Comparison of ENCODE assay signal across 8 cellular contexts in the genomic region with DNA sequence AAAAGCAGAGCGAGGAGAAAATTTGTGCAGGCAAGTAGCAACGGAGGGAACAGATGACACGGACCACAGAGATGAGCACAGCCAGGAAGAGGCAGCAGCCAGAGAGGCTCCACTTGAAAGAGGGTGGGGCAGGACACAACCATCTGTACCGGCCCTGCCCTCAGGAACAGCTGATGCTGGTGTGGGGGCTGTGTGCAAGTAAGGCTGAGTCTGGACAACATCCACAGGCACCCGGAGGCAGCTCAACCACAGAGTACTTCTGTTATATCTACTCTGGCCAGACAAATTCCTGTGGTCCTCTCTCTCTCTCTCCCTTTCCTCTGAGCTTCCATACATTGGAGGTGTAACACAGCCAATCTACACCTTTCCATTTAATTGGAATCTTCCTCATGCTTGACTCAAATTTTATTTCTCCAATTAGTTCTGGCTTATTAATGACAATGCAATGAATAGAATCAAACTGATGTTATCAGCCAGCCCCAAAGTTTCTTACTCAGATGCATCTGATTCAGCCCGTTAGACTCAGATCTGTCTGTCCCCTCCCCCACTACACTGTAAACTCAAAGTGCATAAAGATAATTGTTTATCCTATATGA. TPM values are rescaled to one million over a fixed set of nuclear protein-coding genes. Genes with fewer than 3 reads are reported as not detected.
DNase-seq lines count a peak whose midpoint lies in the region; ATAC-seq, FAIRE-seq and TF ChIP-seq lines count a peak whose summit lies in the region.

No MANE protein-coding gene starts in this region.

- no peaks in the 10 kb centered on the region for H3K4me1 ChIP-seq in HepG2 (ENCODE audit: insufficient read depth, low read length)

- TF ChIP-seq POLR2A in HepG2 (IDR thresholded peaks at IDR 0.05; ENCODE audit: insufficient read depth in 1 of 2, low read depth in 2 of 2, low read length in 2 of 2): no peak

- no peaks in the 10 kb centered on the region for H3K9me3 ChIP-seq in HepG2 (ENCODE audit: low read length)

- no peaks in the 10 kb centered on the region for H3K27me3 ChIP-seq in HepG2 (ENCODE audit: control insufficient read depth in 1 of 2, insufficient read depth in 2 of 2, low read length in 2 of 2)

- H3K36me3 ChIP-seq in HepG2 (replicated peaks in 1 of 2; ENCODE audit: control insufficient read depth in 1 of 2, insufficient read depth in 2 of 2, low read length in 2 of 2): 0 out of 5 replicates have a peak, but pooled peaks cover 0 to 3% of the 10 kb centered on the region in 2 experiments

- POLR2A ChIA-PET in HepG2 (lab: Yijun Ruan, JAX): no interaction called here

- DNase-seq in AG08396 (ENCODE audit: low spot score) (peak; percentile 92), NCI-H1694 treated with DMSO at 0.1 percent for 48 hours (lab: John Stamatoyannopoulos, UW) (peak; percentile 71), cerebellum (ENCODE audit: low spot score) (peak; percentile 38), HepG2 (ENCODE audit: low spot score) (no peak), GM10266 (ENCODE audit: extremely low spot score) (no peak)

- no peak overlapping the region for H3K27ac ChIP-seq in HepG2 (ENCODE audit: extremely low read length, insufficient read depth, low read length)

- no peak for TF ChIP-seq EP300 in HepG2 (IDR thresholded peaks at IDR 0.05; ENCODE audit: low read depth in 2 of 2, low read length in 2 of 2)
- no peak for TF ChIP-seq EP300 in HepG2 (CRISPR knock-in tag; IDR thresholded peaks at IDR 0.05; ENCODE audit: borderline replicate concordance)

- CTCF ChIA-PET in HepG2 (lab: Yijun Ruan, JAX; ENCODE audit: low intra/inter-chr PET ratio, low total read pairs): no interaction called here

- TF ChIP-seq RAD21 in HepG2 (CRISPR knock-in tag; IDR thresholded peaks at IDR 0.05): no peak

- H4K20me1 ChIP-seq in HepG2 (ENCODE audit: insufficient read depth, low read length): no peaks in the 10 kb centered on the region

- peaks cover 23% of the 10 kb centered on the region for H3K79me2 ChIP-seq in HepG2 (ENCODE audit: insufficient read depth, low read length)

- in situ Hi-C loops in HepG2 (cut with HindIII; ENCODE audit: extremely low pct_ligation_motif_present, low pct_unique_long_range_greater_than_20kb): no loop called here

- ATAC-seq in HepG2: peak; percentile 35; the same call in 2 of the 3 replicates
- no peak for ATAC-seq in GM18511 (IDR thresholded peaks at IDR 0.05; ENCODE audit: unreplicated experiment)
- ATAC-seq in GM18907 (IDR thresholded peaks at IDR 0.05; ENCODE audit: unreplicated experiment): no peak
- ATAC-seq in HG03095 (IDR thresholded peaks at IDR 0.05; ENCODE audit: unreplicated experiment): no peak

- no peak overlapping the region for H3K4me2 ChIP-seq in HepG2 (ENCODE audit: low read depth, low read length)

- TF ChIP-seq CTCF in HepG2 (CRISPR knock-in tag; IDR thresholded peaks at IDR 0.05) (no peak), GM10266 (IDR thresholded peaks at IDR 0.05; ENCODE audit: control insufficient read depth, insufficient read depth, low read depth, missing control alignments) (no peak)

- intact Hi-C loops in HepG2 (cut with micrococcal nuclease; ENCODE audit: unreplicated experiment): no loop called here

- no peak overlapping the region for H2AFZ ChIP-seq in HepG2 (ENCODE audit: low read length)

- FAIRE-seq in HepG2 (lab: Jason Lieb, UNC): no peak

- BruUV-seq in HepG2 (replicated peaks; lab: Mats Ljungman, UMichigan): no TSS peak

- no peak overlapping the region for H3K4me3 ChIP-seq in HepG2 (replicated peaks in 1 of 3; ENCODE audit: insufficient read depth in 1 of 3, low read depth in 2 of 3, low read length in 3 of 3)

- no peak overlapping the region for H3K9ac ChIP-seq in HepG2 (ENCODE audit: insufficient read depth, low read depth, low read length)

- WGBS in HepG2 (ENCODE audit: low lambda C conversion rate): 92% methylated on average over 6 of the region's 6 CpGs

TF ChIP-seq in HepG2, 621 proteins besides CTCF, POLR2A, EP300 and RAD21:
- TF ChIP-seq RXRB (CRISPR knock-in tag; IDR thresholded peaks at IDR 0.05; ENCODE audit: borderline replicate concordance) (no peak), CBX1 (IDR thresholded peaks at IDR 0.05; ENCODE audit: low read depth) (no peak), SIN3A (IDR thresholded peaks at IDR 0.05; ENCODE audit: borderline replicate concordance, low read depth, low read length) (no peak), RFX5 (IDR thresholded peaks at IDR 0.05; ENCODE audit: low read depth, low read length) (no peak), ZNF160 (CRISPR knock-in tag; IDR thresholded peaks at IDR 0.05) (no peak), RFX1 (IDR thresholded peaks at IDR 0.05) (no peak), JUN (CRISPR knock-in tag; IDR thresholded peaks at IDR 0.05) (no peak), CHD2 (IDR thresholded peaks at IDR 0.05; ENCODE audit: low read depth, low read length) (no peak)
- TF ChIP-seq, protein P1, sequence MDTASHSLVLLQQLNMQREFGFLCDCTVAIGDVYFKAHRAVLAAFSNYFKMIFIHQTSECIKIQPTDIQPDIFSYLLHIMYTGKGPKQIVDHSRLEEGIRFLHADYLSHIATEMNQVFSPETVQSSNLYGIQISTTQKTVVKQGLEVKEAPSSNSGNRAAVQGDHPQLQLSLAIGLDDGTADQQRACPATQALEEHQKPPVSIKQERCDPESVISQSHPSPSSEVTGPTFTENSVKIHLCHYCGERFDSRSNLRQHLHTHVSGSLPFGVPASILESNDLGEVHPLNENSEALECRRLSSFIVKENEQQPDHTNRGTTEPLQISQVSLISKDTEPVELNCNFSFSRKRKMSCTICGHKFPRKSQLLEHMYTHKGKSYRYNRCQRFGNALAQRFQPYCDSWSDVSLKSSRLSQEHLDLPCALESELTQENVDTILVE (CRISPR knock-in tag; IDR thresholded peaks at IDR 0.05): no peak
- TF ChIP-seq, protein P2, sequence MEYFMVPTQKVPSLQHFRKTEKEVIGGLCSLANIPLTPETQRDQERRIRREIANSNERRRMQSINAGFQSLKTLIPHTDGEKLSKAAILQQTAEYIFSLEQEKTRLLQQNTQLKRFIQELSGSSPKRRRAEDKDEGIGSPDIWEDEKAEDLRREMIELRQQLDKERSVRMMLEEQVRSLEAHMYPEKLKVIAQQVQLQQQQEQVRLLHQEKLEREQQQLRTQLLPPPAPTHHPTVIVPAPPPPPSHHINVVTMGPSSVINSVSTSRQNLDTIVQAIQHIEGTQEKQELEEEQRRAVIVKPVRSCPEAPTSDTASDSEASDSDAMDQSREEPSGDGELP (IDR thresholded peaks at IDR 0.05; ENCODE audit: borderline replicate concordance, low read depth): peak; percentile 11; the same call in 1 of the 2 replicates
- TF ChIP-seq, protein P3, sequence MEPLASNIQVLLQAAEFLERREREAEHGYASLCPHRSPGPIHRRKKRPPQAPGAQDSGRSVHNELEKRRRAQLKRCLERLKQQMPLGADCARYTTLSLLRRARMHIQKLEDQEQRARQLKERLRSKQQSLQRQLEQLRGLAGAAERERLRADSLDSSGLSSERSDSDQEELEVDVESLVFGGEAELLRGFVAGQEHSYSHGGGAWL (CRISPR knock-in tag; IDR thresholded peaks at IDR 0.05): no peak
- TF ChIP-seq, protein P4, sequence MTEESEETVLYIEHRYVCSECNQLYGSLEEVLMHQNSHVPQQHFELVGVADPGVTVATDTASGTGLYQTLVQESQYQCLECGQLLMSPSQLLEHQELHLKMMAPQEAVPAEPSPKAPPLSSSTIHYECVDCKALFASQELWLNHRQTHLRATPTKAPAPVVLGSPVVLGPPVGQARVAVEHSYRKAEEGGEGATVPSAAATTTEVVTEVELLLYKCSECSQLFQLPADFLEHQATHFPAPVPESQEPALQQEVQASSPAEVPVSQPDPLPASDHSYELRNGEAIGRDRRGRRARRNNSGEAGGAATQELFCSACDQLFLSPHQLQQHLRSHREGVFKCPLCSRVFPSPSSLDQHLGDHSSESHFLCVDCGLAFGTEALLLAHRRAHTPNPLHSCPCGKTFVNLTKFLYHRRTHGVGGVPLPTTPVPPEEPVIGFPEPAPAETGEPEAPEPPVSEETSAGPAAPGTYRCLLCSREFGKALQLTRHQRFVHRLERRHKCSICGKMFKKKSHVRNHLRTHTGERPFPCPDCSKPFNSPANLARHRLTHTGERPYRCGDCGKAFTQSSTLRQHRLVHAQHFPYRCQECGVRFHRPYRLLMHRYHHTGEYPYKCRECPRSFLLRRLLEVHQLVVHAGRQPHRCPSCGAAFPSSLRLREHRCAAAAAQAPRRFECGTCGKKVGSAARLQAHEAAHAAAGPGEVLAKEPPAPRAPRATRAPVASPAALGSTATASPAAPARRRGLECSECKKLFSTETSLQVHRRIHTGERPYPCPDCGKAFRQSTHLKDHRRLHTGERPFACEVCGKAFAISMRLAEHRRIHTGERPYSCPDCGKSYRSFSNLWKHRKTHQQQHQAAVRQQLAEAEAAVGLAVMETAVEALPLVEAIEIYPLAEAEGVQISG (CRISPR knock-in tag; IDR thresholded peaks at IDR 0.05): peak; percentile 35; the same call in 1 of the 2 replicates

RNA-seq across cellular contexts. Expression of a gene that starts 24.9 kb away (rescaled TPM):
- total RNA-seq in cerebellum: 32.3 TPM
- total RNA-seq in HepG2 (2016; rRNA removed; fragmentation: Illumina TruSeq; extraction: Trizol): 37.2 and 48.3 TPM in 2 replicates
- total RNA-seq in HepG2 (2016; cell fraction: cytosol; rRNA removed; fragmentation: Illumina TruSeq; extraction: Trizol; ENCODE audit: low read depth): 12.1 and 13.7 TPM in 2 replicates
- 35.4 and 47.0 TPM in 2 replicates for total RNA-seq in HepG2 (2016; cell fraction: insoluble cytoplasmic fraction; rRNA removed; fragmentation: Illumina TruSeq; extraction: Trizol)
- total RNA-seq in HepG2 (2016; cell fraction: membrane; rRNA removed; fragmentation: Illumina TruSeq; extraction: Trizol): 23.2 and 29.0 TPM in 2 replicates
- 37.1 and 42.5 TPM in 2 replicates for total RNA-seq in HepG2 (2016; cell fraction: nucleus; rRNA removed; fragmentation: Illumina TruSeq; extraction: Trizol)
- polyA plus RNA-seq in HepG2 (2011; rRNA removed): 19.5 and 21.1 TPM in 2 replicates
- polyA plus RNA-seq in HepG2 (2011; cell fraction: cytosol; rRNA removed): 14.7 and 19.5 TPM in 2 replicates
- 16.8 and 17.7 TPM in 2 replicates for polyA plus RNA-seq in HepG2 (2011; cell fraction: nucleus; rRNA removed)
- polyA plus RNA-seq in HepG2 (2012): 17.5 and 22.9 TPM in 2 replicates
- polyA plus RNA-seq in HepG2 (2016; cell fraction: cytosol; fragmentation: Illumina TruSeq; extraction: Trizol; ENCODE audit: low read depth): 12.4 and 13.8 TPM in 2 replicates
- polyA plus RNA-seq in HepG2 (2016; cell fraction: insoluble cytoplasmic fraction; fragmentation: Illumina TruSeq; extraction: Trizol; ENCODE audit: low read depth): 33.5 and 35.2 TPM in 2 replicates
- polyA plus RNA-seq in HepG2 (2016; cell fraction: membrane; fragmentation: Illumina TruSeq; extraction: Trizol; ENCODE audit: low read depth): 17.4 and 21.2 TPM in 2 replicates
- 32.6 and 33.2 TPM in 2 replicates for polyA plus RNA-seq in HepG2 (2016; cell fraction: nucleus; fragmentation: Illumina TruSeq; extraction: Trizol; ENCODE audit: insufficient read depth, low read depth)
- 22.0 and 49.6 TPM in 2 replicates for polyA minus RNA-seq in HepG2 (2011; rRNA and poly(A)+ RNA removed; ENCODE audit: low replicate concordance)
- polyA minus RNA-seq in HepG2 (2011; cell fraction: cytosol; rRNA and poly(A)+ RNA removed): 22.4 TPM in 2 replicates
- polyA minus RNA-seq in HepG2 (2011; cell fraction: nucleus; rRNA and poly(A)+ RNA removed): 55.1 and 57.9 TPM in 2 replicates

Comparison
In these comparisons a context has a peak if more than half of its experiments do, and no peak if none do; other contexts are left out.
1. DNase-seq: peak in AG08396 (single experiment), NCI-H1694 treated with DMSO at 0.1 percent for 48 hours (single experiment) and cerebellum (single experiment); none in HepG2 (single experiment) and GM10266 (single experiment).